In genomic region chrX:16577483-16578029, GRCh38 we compare ENCODE assay signal across 20 cellular contexts.
A peak's percentile ranks its signal among the peaks of the same experiment; 100 is the strongest.
DNase-seq lines count a peak whose midpoint lies in the region; ATAC-seq and TF ChIP-seq lines count a peak whose summit lies in the region.
"Had no signal": no experiment of that assay in that cellular context is flagged by ENCODE, and none has a peak within 500 bp of the region (broad histone marks: within the 10 kb centered on the region; RNA-seq: fewer than 3 reads in every experiment).

No MANE protein-coding gene starts in this region.

- ATAC-seq in heart left ventricle: no peak
- ATAC-seq: Right ventricle myocardium inferior had no signal

- peak overlapping the region; percentile 98 for H3K27ac Mint-ChIP-seq in endodermal cell
- peak overlapping the region; percentile 2 for H3K27ac Mint-ChIP-seq in progenitor cell of endocrine pancreas
- no peak overlapping the region for H3K27ac Mint-ChIP-seq in Caco-2 (ENCODE audit: unreplicated experiment)
- H3K27ac Mint-ChIP-seq: CD4-positive, alpha-beta T cell; HFFc6 had no signal

- CTCF ChIA-PET in Caco-2 (lab: Charles Lee): interaction anchor here (1.4 kb wide), 1 partner anchor 141 kb away, joined by 3 read pairs; no protein-coding TSS in a partner anchor

- H3K27me3 ChIP-seq in HUES6 (ENCODE audit: control insufficient read depth, insufficient read depth, low read length) (no peaks in the 10 kb centered on the region), endodermal cell (ENCODE audit: control insufficient read depth, insufficient read depth, low read length, poor library complexity, severe bottlenecking) (no peaks in the 10 kb centered on the region), Caco-2 (replicated peaks; ENCODE audit: control insufficient read depth, insufficient read depth, low read length) (no peaks in the 10 kb centered on the region), heart left ventricle (no peaks in the 10 kb centered on the region)

- H3K4me1 ChIP-seq in HUES6 (ENCODE audit: control insufficient read depth, insufficient read depth, low read length): peaks cover 36% of the 10 kb centered on the region
- H3K4me1 ChIP-seq in endodermal cell (ENCODE audit: control insufficient read depth, insufficient read depth, low read length): peaks cover 5% of the 10 kb centered on the region
- H3K4me1 ChIP-seq in Caco-2: peaks cover 12% of the 10 kb centered on the region; the same call in 1 of the 2 replicates
- H3K4me1 ChIP-seq in heart left ventricle: no peaks in the 10 kb centered on the region
- H3K4me1 ChIP-seq: BLaER1 had no signal

- peak overlapping the region; percentile 90 for H3K9ac ChIP-seq in HUES6 (ENCODE audit: low read length)
- H3K9ac ChIP-seq in endodermal cell (ENCODE audit: extremely low read depth, low read length, poor library complexity, severe bottlenecking): no peak overlapping the region
- H3K9ac ChIP-seq: BLaER1 had no signal

- H3K9me3 Mint-ChIP-seq in endodermal cell (peaks cover 42% of the 10 kb centered on the region), progenitor cell of endocrine pancreas (ENCODE audit: low read depth) (peaks cover 10% of the 10 kb centered on the region), Caco-2 (ENCODE audit: unreplicated experiment) (no peaks in the 10 kb centered on the region)
- H3K9me3 Mint-ChIP-seq: CD4-positive, alpha-beta T cell; HFFc6 had no signal

- H3K27ac ChIP-seq in HUES6 (ENCODE audit: low read depth, low read length) (peak overlapping the region; percentile 97), endodermal cell (ENCODE audit: low read depth, low read length) (no peak overlapping the region), heart left ventricle (no peak overlapping the region)
- H3K27ac ChIP-seq: BLaER1, HL-60 had no signal

- H3K4me1 Mint-ChIP-seq in endodermal cell (peaks cover 56% of the 10 kb centered on the region), progenitor cell of endocrine pancreas (ENCODE audit: low read depth) (peaks cover 19% of the 10 kb centered on the region), Caco-2 (ENCODE audit: low read depth, unreplicated experiment) (no peaks in the 10 kb centered on the region)
- H3K4me1 Mint-ChIP-seq: IgD-negative memory B cell had no signal

- H3K27me3 Mint-ChIP-seq in endodermal cell (ENCODE audit: insufficient read depth) (no peaks in the 10 kb centered on the region), progenitor cell of endocrine pancreas (no peaks in the 10 kb centered on the region), Caco-2 (ENCODE audit: insufficient read depth, unreplicated experiment) (no peaks in the 10 kb centered on the region)
- H3K27me3 Mint-ChIP-seq: CD4-positive, alpha-beta T cell; IgD-negative memory B cell had no signal

- 52% methylated on average over 2 of the region's 2 CpGs; no CpG with 5 or more reads in 1 of the 2 experiments for WGBS in endodermal cell (ENCODE audit: insufficient coverage in 1 of 2, insufficient read length in 1 of 2), 2 experiments
- 66 to 80% (median 79%) methylated on average over 2 of the region's 2 CpGs for WGBS in heart left ventricle, 4 donors

- H3K4me3 ChIP-seq in HUES6 (ENCODE audit: low read depth, low read length) (peak overlapping the region; percentile 61), endodermal cell (ENCODE audit: low read length) (peak overlapping the region; percentile 53), iPS-18c (ENCODE audit: insufficient read depth, low read depth, low read length) (peak overlapping the region; percentile 37; the same call in 1 of the 2 replicates), Caco-2 (ENCODE audit: low read depth, low read length) (no peak overlapping the region), heart left ventricle (no peak overlapping the region)
- H3K4me3 ChIP-seq: BLaER1 had no signal

- H3K9me3 ChIP-seq in HUES6 (ENCODE audit: control insufficient read depth, insufficient read depth, low read depth, low read length) (peaks cover 24% of the 10 kb centered on the region), endodermal cell (ENCODE audit: control insufficient read depth, low read length) (peaks cover 26% of the 10 kb centered on the region), iPS-18c (ENCODE audit: control insufficient read depth, insufficient read depth, low read length) (no peaks in the 10 kb centered on the region), Caco-2 (no peaks in the 10 kb centered on the region), heart left ventricle (peaks cover 0 to 17% (median 2%) of the 10 kb centered on the region in 12 donors)

- H3K36me3 ChIP-seq in HUES6 (ENCODE audit: control insufficient read depth, insufficient read depth, low read length): peaks cover 35% of the 10 kb centered on the region
- H3K36me3 ChIP-seq in endodermal cell (ENCODE audit: control insufficient read depth, insufficient read depth, low read length): no peaks in the 10 kb centered on the region
- no peaks in the 10 kb centered on the region for H3K36me3 ChIP-seq in Caco-2 (ENCODE audit: control insufficient read depth, insufficient read depth, low read length)
- no peaks in the 10 kb centered on the region for H3K36me3 ChIP-seq in heart left ventricle
- H3K36me3 ChIP-seq: BLaER1 had no signal

- intact Hi-C loops in Caco-2 (cut with micrococcal nuclease; ENCODE audit: unreplicated experiment) (no loop called here), heart left ventricle (cut with DNase I) (no loop called here)

- no TSS peak for BruUV-seq in Caco-2 (replicated peaks; lab: Mats Ljungman, UMichigan)

- DNase-seq in endodermal cell (peak; percentile 72), progenitor cell of endocrine pancreas (ENCODE audit: low spot score, unreplicated experiment) (no peak), Caco-2 (no peak), SHP77 treated with DMSO at 0.1 percent for 48 hours (lab: John Stamatoyannopoulos, UW) (no peak), heart left ventricle (no peak), NCI-H1092 (lab: John Stamatoyannopoulos, UW) (no peak)
- DNase-seq: ACHN; CD4-positive, alpha-beta T cell; COR-L47; GDM1; NCI-H1694; NCI-H446; NCI-H526 had no signal

- POLR2A ChIA-PET in Caco-2 (lab: Charles Lee): no interaction called here

- TF ChIP-seq CTCF in endodermal cell (conservative IDR thresholded peaks at IDR 0.05): no peak
- TF ChIP-seq CTCF in progenitor cell of endocrine pancreas (IDR thresholded peaks at IDR 0.05; ENCODE audit: unreplicated experiment): no peak
- no peak for TF ChIP-seq CTCF in Caco-2 (IDR thresholded peaks at IDR 0.05; ENCODE audit: insufficient read depth in 1 of 2, low read depth in 1 of 2, low read length in 1 of 2, severe bottlenecking in 1 of 2, unreplicated experiment in 1 of 2)
- no peak for TF ChIP-seq CTCF in heart left ventricle (IDR thresholded peaks at IDR 0.05)

- H3K36me3 Mint-ChIP-seq in endodermal cell (ENCODE audit: low read depth) (peaks cover 46% of the 10 kb centered on the region), progenitor cell of endocrine pancreas (ENCODE audit: insufficient read depth) (peaks cover 22% of the 10 kb centered on the region), Caco-2 (ENCODE audit: insufficient read depth, unreplicated experiment) (no peaks in the 10 kb centered on the region)
- H3K36me3 Mint-ChIP-seq: IgD-negative memory B cell had no signal

- H3K4me3 Mint-ChIP-seq in endodermal cell: peak overlapping the region; percentile 61
- H3K4me3 Mint-ChIP-seq in progenitor cell of endocrine pancreas (ENCODE audit: low read depth): no peak overlapping the region
- H3K4me3 Mint-ChIP-seq in Caco-2 (ENCODE audit: unreplicated experiment): no peak overlapping the region
- H3K4me3 Mint-ChIP-seq: CD4-positive, alpha-beta T cell; HFFc6 had no signal

- TF ChIP-seq POLR2A in heart left ventricle (IDR thresholded peaks at IDR 0.05): no peak

Comparison
In these comparisons a context has a peak if more than half of its experiments do, and no peak if none do; other contexts are left out.
1. H3K4me3 ChIP-seq: peak in HUES6 (single experiment), endodermal cell (single experiment) and iPS-18c (single experiment); none in Caco-2 (single experiment) and heart left ventricle (0 of 12).